ENCODE assay signal across 20 cellular contexts in genomic region chr20:22574545-22575086, GRCh38. TPM values are rescaled to one million over a fixed set of nuclear protein-coding genes. Genes with fewer than 3 reads are reported as not detected.
"Had no signal": no experiment of that assay in that cellular context is flagged by ENCODE, and none has a peak within 500 bp of the region (broad histone marks: within the 10 kb centered on the region; RNA-seq: fewer than 3 reads in every experiment).

No MANE protein-coding gene starts in this region.

- H3K27ac ChIP-seq: tibial artery, vagina had no signal

- H3K4me3 ChIP-seq: smooth muscle cell, tibial artery, vagina had no signal

- DNase-seq: activated CD4-positive, alpha-beta T cell treated with anti-CD3 and anti-CD28 coated beads, Interleukin-2, amount 50 U/mL, for 48 hours; activated CD4-positive, CD25-positive, alpha-beta regulatory T cell treated with anti-CD3 and anti-CD28 coated beads, Interleukin-2, amount 50 U/mL, for 72 hours; activated CD8-positive, alpha-beta memory T cell treated with anti-CD3 and anti-CD28 coated beads, Interleukin-2, amount 10 ng/mL, durations not matched to agents 7 days and 5 days; activated effector memory CD4-positive, alpha-beta T cell treated with anti-CD3 and anti-CD28 coated beads, Interleukin-2, amount 50 U/mL, for 16 hours; activated T-cell treated with anti-CD3 and anti-CD28 coated beads, Interleukin-2, amount 50 U/mL, for 24 hours; amniotic stem cell; effector memory CD8-positive, alpha-beta T cell; erythroblast; hippocampal formation; kidney glomerular epithelial cell; right cardiac atrium; tibial artery had no signal

- H3K27ac Mint-ChIP-seq: activated naive CD4-positive, alpha-beta T cell treated with anti-CD3 and anti-CD28 coated beads, Interleukin-2, amount 50 U/mL, for 72 hours; activated T-cell treated with anti-CD3 and anti-CD28 coated beads, Interleukin-2, amount 50 U/mL, for 24 hours; brain; dendritic cell treated with granulocyte-macrophage colony-stimulating factor and Interleukin-4, amounts not matched to agents 40 ng/mL and 50 ng/mL, for 4 days; effector memory CD8-positive, alpha-beta T cell; mesothelial cell of epicardium; stimulated activated effector memory CD8-positive, alpha-beta T cell treated with anti-CD3 and anti-CD28 coated beads, Interleukin-12 subunit alpha, Interleukin-12 subunit beta, amount 100 ng/mL, for 72 hours had no signal

- H3K4me3 Mint-ChIP-seq: activated CD8-positive, alpha-beta memory T cell treated with anti-CD3 and anti-CD28 coated beads, Interleukin-2, amount 10 ng/mL, durations not matched to agents 7 days and 5 days; activated T-cell treated with anti-CD3 and anti-CD28 coated beads, Interleukin-2, amount 50 U/mL, for 24 hours; dendritic cell treated with granulocyte-macrophage colony-stimulating factor and Interleukin-4, amounts not matched to agents 40 ng/mL and 50 ng/mL, for 4 days; effector memory CD8-positive, alpha-beta T cell; mesothelial cell of epicardium; stimulated activated effector memory CD8-positive, alpha-beta T cell treated with anti-CD3 and anti-CD28 coated beads, Interleukin-12 subunit alpha, Interleukin-12 subunit beta, amount 100 ng/mL, for 72 hours had no signal

- H3K9me3 ChIP-seq: tibial artery, vagina had no signal

- H3K4me2 ChIP-seq: smooth muscle cell had no signal

- H3K36me3 ChIP-seq: tibial artery, vagina had no signal

- H3K4me1 Mint-ChIP-seq: activated CD8-positive, alpha-beta memory T cell treated with anti-CD3 and anti-CD28 coated beads, Interleukin-2, amount 10 ng/mL, durations not matched to agents 7 days and 5 days; stimulated activated effector memory CD8-positive, alpha-beta T cell treated with anti-CD3 and anti-CD28 coated beads, Interleukin-12 subunit alpha, Interleukin-12 subunit beta, amount 100 ng/mL, for 72 hours had no signal

- ATAC-seq: activated CD8-positive, alpha-beta memory T cell treated with anti-CD3 and anti-CD28 coated beads, Interleukin-2, amount 10 ng/mL, durations not matched to agents 7 days and 5 days; activated naive CD4-positive, alpha-beta T cell treated with anti-CD3 and anti-CD28 coated beads, Interleukin-2, amount 50 U/mL, for 72 hours; effector memory CD8-positive, alpha-beta T cell; right cardiac atrium; stimulated activated effector memory CD8-positive, alpha-beta T cell treated with anti-CD3 and anti-CD28 coated beads, Interleukin-12 subunit alpha, Interleukin-12 subunit beta, amount 100 ng/mL, for 72 hours had no signal

- H3K36me3 Mint-ChIP-seq: brain; mesothelial cell of epicardium; stimulated activated effector memory CD8-positive, alpha-beta T cell treated with anti-CD3 and anti-CD28 coated beads, Interleukin-12 subunit alpha, Interleukin-12 subunit beta, amount 100 ng/mL, for 72 hours had no signal

- H3K9me3 Mint-ChIP-seq: activated T-cell treated with anti-CD3 and anti-CD28 coated beads, Interleukin-2, amount 50 U/mL, for 24 hours; brain; dendritic cell treated with granulocyte-macrophage colony-stimulating factor and Interleukin-4, amounts not matched to agents 40 ng/mL and 50 ng/mL, for 4 days; mesothelial cell of epicardium had no signal

RNA-seq across cellular contexts. Expression of gene FOXA2, which starts 9.8 kb away (rescaled TPM):
- total RNA-seq: activated CD8-positive, alpha-beta memory T cell treated with anti-CD3 and anti-CD28 coated beads, Interleukin-2, amount 10 ng/mL, durations not matched to agents 7 days and 5 days; activated naive CD4-positive, alpha-beta T cell treated with anti-CD3 and anti-CD28 coated beads, Interleukin-2, amount 50 U/mL, for 72 hours; lower leg skin; mesothelial cell of epicardium; right cardiac atrium; smooth muscle cell; vagina had no signal
- polyA plus RNA-seq: right cardiac atrium, smooth muscle cell had no signal
